ENCODE assay signal across 11 cellular contexts in genomic region chr9:134631881-134632280, GRCh38.
"Had no signal": no experiment of that assay in that cellular context is flagged by ENCODE, and none has a peak within 500 bp of the region (broad histone marks: within the 10 kb centered on the region; RNA-seq: fewer than 3 reads in every experiment).

No MANE protein-coding gene starts in this region.

- H3K27ac ChIP-seq: heart left ventricle, SJSA1, uterus had no signal

- H3K4me1 Mint-ChIP-seq: activated CD4-positive, alpha-beta memory T cell treated with anti-CD3 and anti-CD28 coated beads, Interleukin-2, amount 10 ng/mL, durations not matched to agents 7 days and 5 days; activated naive CD8-positive, alpha-beta T cell treated with anti-CD3 and anti-CD28 coated beads, Interleukin-2, amount 50 U/mL, for 24 hours had no signal

- H3K4me3 ChIP-seq: heart left ventricle, SJSA1, uterus had no signal

- ATAC-seq: activated naive CD8-positive, alpha-beta T cell treated with anti-CD3 and anti-CD28 coated beads, Interleukin-2, amount 50 U/mL, for 24 hours; heart left ventricle had no signal

- H3K9me3 ChIP-seq: heart left ventricle, SJSA1, uterus had no signal

- H3K27me3 ChIP-seq: heart left ventricle, SJSA1, uterus had no signal

- H3K4me3 Mint-ChIP-seq: activated CD4-positive, alpha-beta memory T cell treated with anti-CD3 and anti-CD28 coated beads, Interleukin-2, amount 10 ng/mL, durations not matched to agents 7 days and 5 days; activated naive CD8-positive, alpha-beta T cell treated with anti-CD3 and anti-CD28 coated beads, Interleukin-2, amount 50 U/mL, for 24 hours; nephron progenitor cell had no signal

- H3K4me1 ChIP-seq: heart left ventricle, uterus had no signal

- H3K27me3 Mint-ChIP-seq: activated CD4-positive, alpha-beta memory T cell treated with anti-CD3 and anti-CD28 coated beads, Interleukin-2, amount 10 ng/mL, durations not matched to agents 7 days and 5 days; activated naive CD8-positive, alpha-beta T cell treated with anti-CD3 and anti-CD28 coated beads, Interleukin-2, amount 50 U/mL, for 24 hours had no signal

- H3K9me3 Mint-ChIP-seq: activated CD4-positive, alpha-beta memory T cell treated with anti-CD3 and anti-CD28 coated beads, Interleukin-2, amount 10 ng/mL, durations not matched to agents 7 days and 5 days; activated naive CD8-positive, alpha-beta T cell treated with anti-CD3 and anti-CD28 coated beads, Interleukin-2, amount 50 U/mL, for 24 hours; nephron progenitor cell had no signal

- DNase-seq: activated CD4-positive, alpha-beta memory T cell treated with anti-CD3 and anti-CD28 coated beads, Interleukin-2, amount 10 ng/mL, durations not matched to agents 7 days and 5 days; activated naive CD4-positive, alpha-beta T cell; activated naive CD8-positive, alpha-beta T cell treated with anti-CD3 and anti-CD28 coated beads, Interleukin-2, amount 50 U/mL, for 24 hours; dermis blood vessel endothelial cell; nephron progenitor cell; stimulated activated CD4-positive, alpha-beta T cell treated with anti-CD3 and anti-CD28 coated beads, Interleukin-12 subunit alpha, Interleukin-12 subunit beta, amount 100 ng/mL, for 4 hours; stimulated activated CD4-positive, alpha-beta T cell treated with anti-CD3 and anti-CD28 coated beads, Interleukin-2, amount 100 ng/mL, for 24 hours; SW 1271 had no signal

- H3K36me3 ChIP-seq: heart left ventricle, SJSA1, uterus had no signal

- H3K27ac Mint-ChIP-seq: activated CD4-positive, alpha-beta memory T cell treated with anti-CD3 and anti-CD28 coated beads, Interleukin-2, amount 10 ng/mL, durations not matched to agents 7 days and 5 days; activated naive CD8-positive, alpha-beta T cell treated with anti-CD3 and anti-CD28 coated beads, Interleukin-2, amount 50 U/mL, for 24 hours; nephron progenitor cell had no signal
